ENCODE assay signal across 3 cellular contexts in the genomic region with DNA sequence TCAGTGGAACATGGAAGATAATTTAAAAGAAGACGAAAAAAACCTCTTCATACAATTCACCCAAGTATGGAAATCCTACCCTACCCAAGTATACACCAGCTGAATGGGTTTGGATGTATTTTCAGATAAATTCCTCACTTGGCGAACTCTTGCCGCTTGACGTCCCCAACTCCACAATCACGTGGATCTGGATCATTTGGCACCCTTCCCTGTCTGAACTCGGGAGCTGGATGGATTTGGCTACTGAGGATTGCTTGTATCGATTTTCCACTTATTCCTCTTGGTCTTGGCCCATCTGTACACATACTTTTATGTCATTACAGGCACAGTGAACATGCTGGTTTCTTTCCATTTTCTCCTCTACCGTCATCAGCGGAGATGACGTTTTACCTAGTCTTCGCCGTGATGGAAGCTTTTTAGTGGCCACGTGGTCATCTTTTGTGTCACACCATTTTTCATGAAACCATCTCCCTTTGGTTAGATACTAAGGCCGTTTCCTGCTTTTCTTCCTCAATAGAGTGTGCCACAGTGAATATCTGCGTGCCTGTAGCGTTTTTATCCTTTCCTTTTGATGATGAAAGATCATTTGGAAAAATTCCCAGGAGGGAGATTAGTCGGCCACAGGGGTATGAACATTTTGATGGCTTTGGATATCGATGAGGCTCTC.
TF ChIP-seq lines count a peak whose summit lies in the region.

No MANE protein-coding gene starts in this region.

TF ChIP-seq in liver, 16 proteins besides CTCF, POLR2A, EP300 and RAD21:
- no peak for TF ChIP-seq HNF4G (IDR thresholded peaks at IDR 0.05)
- TF ChIP-seq, protein P1, sequence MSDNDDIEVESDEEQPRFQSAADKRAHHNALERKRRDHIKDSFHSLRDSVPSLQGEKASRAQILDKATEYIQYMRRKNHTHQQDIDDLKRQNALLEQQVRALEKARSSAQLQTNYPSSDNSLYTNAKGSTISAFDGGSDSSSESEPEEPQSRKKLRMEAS (IDR thresholded peaks at IDR 0.05), result no peak
- no peak for TF ChIP-seq GABPA (IDR thresholded peaks at IDR 0.05 in 1 of 2, conservative IDR thresholded peaks at IDR 0.05 in 1 of 2)
- no peak for TF ChIP-seq EGR1 (IDR thresholded peaks at IDR 0.05; ENCODE audit: low read depth in 2 of 2)
- no peak for TF ChIP-seq FOXA2 (IDR thresholded peaks at IDR 0.05)
- TF ChIP-seq SP1 (IDR thresholded peaks at IDR 0.05), result no peak
- TF ChIP-seq, protein P2, sequence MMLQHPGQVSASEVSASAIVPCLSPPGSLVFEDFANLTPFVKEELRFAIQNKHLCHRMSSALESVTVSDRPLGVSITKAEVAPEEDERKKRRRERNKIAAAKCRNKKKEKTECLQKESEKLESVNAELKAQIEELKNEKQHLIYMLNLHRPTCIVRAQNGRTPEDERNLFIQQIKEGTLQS (IDR thresholded peaks at IDR 0.05), result no peak
- no peak for TF ChIP-seq JUND (IDR thresholded peaks at IDR 0.05)
- no peak for TF ChIP-seq NR2F2 (IDR thresholded peaks at IDR 0.05)
- TF ChIP-seq FOXA1 (IDR thresholded peaks at IDR 0.05), result no peak
- TF ChIP-seq, protein P3, sequence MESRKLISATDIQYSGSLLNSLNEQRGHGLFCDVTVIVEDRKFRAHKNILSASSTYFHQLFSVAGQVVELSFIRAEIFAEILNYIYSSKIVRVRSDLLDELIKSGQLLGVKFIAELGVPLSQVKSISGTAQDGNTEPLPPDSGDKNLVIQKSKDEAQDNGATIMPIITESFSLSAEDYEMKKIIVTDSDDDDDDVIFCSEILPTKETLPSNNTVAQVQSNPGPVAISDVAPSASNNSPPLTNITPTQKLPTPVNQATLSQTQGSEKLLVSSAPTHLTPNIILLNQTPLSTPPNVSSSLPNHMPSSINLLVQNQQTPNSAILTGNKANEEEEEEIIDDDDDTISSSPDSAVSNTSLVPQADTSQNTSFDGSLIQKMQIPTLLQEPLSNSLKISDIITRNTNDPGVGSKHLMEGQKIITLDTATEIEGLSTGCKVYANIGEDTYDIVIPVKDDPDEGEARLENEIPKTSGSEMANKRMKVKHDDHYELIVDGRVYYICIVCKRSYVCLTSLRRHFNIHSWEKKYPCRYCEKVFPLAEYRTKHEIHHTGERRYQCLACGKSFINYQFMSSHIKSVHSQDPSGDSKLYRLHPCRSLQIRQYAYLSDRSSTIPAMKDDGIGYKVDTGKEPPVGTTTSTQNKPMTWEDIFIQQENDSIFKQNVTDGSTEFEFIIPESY (IDR thresholded peaks at IDR 0.05), result no peak
- TF ChIP-seq, protein P4, sequence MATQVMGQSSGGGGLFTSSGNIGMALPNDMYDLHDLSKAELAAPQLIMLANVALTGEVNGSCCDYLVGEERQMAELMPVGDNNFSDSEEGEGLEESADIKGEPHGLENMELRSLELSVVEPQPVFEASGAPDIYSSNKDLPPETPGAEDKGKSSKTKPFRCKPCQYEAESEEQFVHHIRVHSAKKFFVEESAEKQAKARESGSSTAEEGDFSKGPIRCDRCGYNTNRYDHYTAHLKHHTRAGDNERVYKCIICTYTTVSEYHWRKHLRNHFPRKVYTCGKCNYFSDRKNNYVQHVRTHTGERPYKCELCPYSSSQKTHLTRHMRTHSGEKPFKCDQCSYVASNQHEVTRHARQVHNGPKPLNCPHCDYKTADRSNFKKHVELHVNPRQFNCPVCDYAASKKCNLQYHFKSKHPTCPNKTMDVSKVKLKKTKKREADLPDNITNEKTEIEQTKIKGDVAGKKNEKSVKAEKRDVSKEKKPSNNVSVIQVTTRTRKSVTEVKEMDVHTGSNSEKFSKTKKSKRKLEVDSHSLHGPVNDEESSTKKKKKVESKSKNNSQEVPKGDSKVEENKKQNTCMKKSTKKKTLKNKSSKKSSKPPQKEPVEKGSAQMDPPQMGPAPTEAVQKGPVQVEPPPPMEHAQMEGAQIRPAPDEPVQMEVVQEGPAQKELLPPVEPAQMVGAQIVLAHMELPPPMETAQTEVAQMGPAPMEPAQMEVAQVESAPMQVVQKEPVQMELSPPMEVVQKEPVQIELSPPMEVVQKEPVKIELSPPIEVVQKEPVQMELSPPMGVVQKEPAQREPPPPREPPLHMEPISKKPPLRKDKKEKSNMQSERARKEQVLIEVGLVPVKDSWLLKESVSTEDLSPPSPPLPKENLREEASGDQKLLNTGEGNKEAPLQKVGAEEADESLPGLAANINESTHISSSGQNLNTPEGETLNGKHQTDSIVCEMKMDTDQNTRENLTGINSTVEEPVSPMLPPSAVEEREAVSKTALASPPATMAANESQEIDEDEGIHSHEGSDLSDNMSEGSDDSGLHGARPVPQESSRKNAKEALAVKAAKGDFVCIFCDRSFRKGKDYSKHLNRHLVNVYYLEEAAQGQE (IDR thresholded peaks at IDR 0.05), result no peak
- no peak for TF ChIP-seq YY1 (IDR thresholded peaks at IDR 0.05)
- TF ChIP-seq TAF1 (conservative IDR thresholded peaks at IDR 0.05), result no peak
- no peak for TF ChIP-seq HNF4A (conservative IDR thresholded peaks at IDR 0.05)
- TF ChIP-seq RXRA (IDR thresholded peaks at IDR 0.05), result no peak

TF ChIP-seq in HepG2, 621 proteins besides CTCF, POLR2A, EP300 and RAD21:
- TF ChIP-seq DMAP1 (CRISPR knock-in tag; IDR thresholded peaks at IDR 0.05), result no peak

TF ChIP-seq in K562, 482 proteins besides CTCF, POLR2A, EP300 and RAD21:
- no peak for TF ChIP-seq PHB (CRISPR knock-in tag; IDR thresholded peaks at IDR 0.05)
- 0 out of 2 replicates have a peak, but pooled peaks have one; percentile 45 for TF ChIP-seq THRAP3 (IDR thresholded peaks at IDR 0.05; ENCODE audit: borderline replicate concordance)
- TF ChIP-seq, protein P5, sequence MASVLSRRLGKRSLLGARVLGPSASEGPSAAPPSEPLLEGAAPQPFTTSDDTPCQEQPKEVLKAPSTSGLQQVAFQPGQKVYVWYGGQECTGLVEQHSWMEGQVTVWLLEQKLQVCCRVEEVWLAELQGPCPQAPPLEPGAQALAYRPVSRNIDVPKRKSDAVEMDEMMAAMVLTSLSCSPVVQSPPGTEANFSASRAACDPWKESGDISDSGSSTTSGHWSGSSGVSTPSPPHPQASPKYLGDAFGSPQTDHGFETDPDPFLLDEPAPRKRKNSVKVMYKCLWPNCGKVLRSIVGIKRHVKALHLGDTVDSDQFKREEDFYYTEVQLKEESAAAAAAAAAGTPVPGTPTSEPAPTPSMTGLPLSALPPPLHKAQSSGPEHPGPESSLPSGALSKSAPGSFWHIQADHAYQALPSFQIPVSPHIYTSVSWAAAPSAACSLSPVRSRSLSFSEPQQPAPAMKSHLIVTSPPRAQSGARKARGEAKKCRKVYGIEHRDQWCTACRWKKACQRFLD (CRISPR knock-in tag; IDR thresholded peaks at IDR 0.05), result no peak
- no peak for TF ChIP-seq ELF2 (CRISPR knock-in tag; IDR thresholded peaks at IDR 0.05)
- peak; percentile 35 for TF ChIP-seq WHSC1 (IDR thresholded peaks at IDR 0.05; ENCODE audit: low read length)
- TF ChIP-seq SIN3B (IDR thresholded peaks at IDR 0.05; ENCODE audit: low read depth), result no peak
- 0 out of 2 replicates have a peak, but pooled peaks have one; percentile 10 for TF ChIP-seq SNIP1 (IDR thresholded peaks at IDR 0.05; ENCODE audit: low read depth)
- no peak for TF ChIP-seq KAT8 (IDR thresholded peaks at IDR 0.05; ENCODE audit: low read depth)
- no peak for TF ChIP-seq TFAM (CRISPR knock-in tag; conservative IDR thresholded peaks at IDR 0.05)
